ENCODE assay signal across 1 cellular context in the genomic region with DNA sequence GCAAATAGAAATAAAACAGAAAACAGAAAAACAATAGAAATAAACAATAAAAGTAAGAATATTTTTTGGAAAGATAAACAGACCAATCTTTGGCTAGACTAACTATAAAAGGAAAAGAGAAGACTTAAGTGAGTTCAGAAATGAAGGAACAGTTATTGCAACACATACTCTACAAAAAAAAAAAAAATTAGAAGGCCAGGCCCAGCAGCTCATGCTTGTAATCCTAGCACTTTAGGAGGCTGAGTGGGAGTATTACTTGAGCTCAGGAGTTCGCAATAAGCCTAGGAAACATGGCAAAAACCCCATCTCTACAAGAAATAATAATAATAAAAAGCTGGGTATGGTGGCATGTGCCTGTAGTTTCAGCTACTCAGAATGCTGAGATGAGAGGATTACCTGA.
TF ChIP-seq lines count a peak whose summit lies in the region.

No MANE protein-coding gene starts in this region.

TF ChIP-seq in GM23338, 12 proteins besides CTCF, POLR2A, EP300 and RAD21 (continued from another document):
- TF ChIP-seq, protein P1, sequence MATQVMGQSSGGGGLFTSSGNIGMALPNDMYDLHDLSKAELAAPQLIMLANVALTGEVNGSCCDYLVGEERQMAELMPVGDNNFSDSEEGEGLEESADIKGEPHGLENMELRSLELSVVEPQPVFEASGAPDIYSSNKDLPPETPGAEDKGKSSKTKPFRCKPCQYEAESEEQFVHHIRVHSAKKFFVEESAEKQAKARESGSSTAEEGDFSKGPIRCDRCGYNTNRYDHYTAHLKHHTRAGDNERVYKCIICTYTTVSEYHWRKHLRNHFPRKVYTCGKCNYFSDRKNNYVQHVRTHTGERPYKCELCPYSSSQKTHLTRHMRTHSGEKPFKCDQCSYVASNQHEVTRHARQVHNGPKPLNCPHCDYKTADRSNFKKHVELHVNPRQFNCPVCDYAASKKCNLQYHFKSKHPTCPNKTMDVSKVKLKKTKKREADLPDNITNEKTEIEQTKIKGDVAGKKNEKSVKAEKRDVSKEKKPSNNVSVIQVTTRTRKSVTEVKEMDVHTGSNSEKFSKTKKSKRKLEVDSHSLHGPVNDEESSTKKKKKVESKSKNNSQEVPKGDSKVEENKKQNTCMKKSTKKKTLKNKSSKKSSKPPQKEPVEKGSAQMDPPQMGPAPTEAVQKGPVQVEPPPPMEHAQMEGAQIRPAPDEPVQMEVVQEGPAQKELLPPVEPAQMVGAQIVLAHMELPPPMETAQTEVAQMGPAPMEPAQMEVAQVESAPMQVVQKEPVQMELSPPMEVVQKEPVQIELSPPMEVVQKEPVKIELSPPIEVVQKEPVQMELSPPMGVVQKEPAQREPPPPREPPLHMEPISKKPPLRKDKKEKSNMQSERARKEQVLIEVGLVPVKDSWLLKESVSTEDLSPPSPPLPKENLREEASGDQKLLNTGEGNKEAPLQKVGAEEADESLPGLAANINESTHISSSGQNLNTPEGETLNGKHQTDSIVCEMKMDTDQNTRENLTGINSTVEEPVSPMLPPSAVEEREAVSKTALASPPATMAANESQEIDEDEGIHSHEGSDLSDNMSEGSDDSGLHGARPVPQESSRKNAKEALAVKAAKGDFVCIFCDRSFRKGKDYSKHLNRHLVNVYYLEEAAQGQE (IDR thresholded peaks at IDR 0.05; ENCODE audit: unreplicated experiment), result no peak
